Comparison of ENCODE assay signal across 10 cellular contexts in the genomic region with DNA sequence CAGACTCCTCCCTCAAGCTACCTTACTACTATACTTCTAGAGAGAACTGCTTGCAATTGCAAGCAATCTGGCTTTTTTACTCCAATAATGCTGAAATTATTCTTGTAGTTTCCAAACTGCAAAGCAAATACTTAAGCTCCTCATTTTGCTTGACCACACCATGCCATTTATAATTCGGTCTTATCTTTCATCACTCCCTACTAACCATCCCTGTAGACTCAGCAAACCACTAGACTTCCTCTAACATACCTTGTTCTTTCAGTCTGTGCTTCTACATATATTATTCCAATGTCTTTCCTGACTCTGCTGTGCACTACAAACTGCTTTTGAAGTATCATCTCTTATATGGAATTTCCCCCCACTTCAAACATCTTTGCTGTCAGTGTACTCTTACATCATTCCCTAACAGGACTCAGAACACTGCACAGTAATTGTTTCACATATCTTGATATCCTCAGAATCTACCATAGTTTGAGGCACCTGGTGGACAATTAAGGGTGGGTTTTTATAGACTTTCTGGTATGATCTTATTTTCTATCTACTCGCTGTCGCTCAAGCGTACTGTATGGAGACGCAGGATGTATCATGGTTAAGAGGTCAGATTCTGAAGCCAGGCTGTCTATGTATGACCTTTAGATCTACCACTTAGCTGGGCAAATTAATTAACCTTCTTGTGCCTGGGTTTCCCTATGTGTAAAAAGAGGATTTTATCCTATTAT. TPM values are rescaled to one million over a fixed set of nuclear protein-coding genes. Genes with fewer than 3 reads are reported as not detected.
DNase-seq lines count a peak whose midpoint lies in the region; ATAC-seq, FAIRE-seq and TF ChIP-seq lines count a peak whose summit lies in the region.
"Had no signal": no experiment of that assay in that cellular context is flagged by ENCODE, and none has a peak within 500 bp of the region (broad histone marks: within the 10 kb centered on the region; RNA-seq: fewer than 3 reads in every experiment).

No MANE protein-coding gene starts in this region.

- 58 to 71% methylated on average over 5 of the region's 5 CpGs for WGBS in gastroesophageal sphincter (ENCODE audit: low coverage in 1 of 2), 2 donors

- no peak for TF ChIP-seq POLR2A in gastroesophageal sphincter (IDR thresholded peaks at IDR 0.05)
- TF ChIP-seq POLR2A in GM12891 (IDR thresholded peaks at IDR 0.05; ENCODE audit: low read depth, low read length), result no peak

- peak overlapping the region; percentile 86 to 100 (median 98) for H3K27ac ChIP-seq in gastroesophageal sphincter
- H3K27ac ChIP-seq in stomach smooth muscle (ENCODE audit: low read length), result no peak overlapping the region

- TF ChIP-seq EP300 in gastroesophageal sphincter (IDR thresholded peaks at IDR 0.05), result no peak

- FAIRE-seq in GM12891 (lab: Jason Lieb, UNC), result no peak

- DNase-seq in SKM-1 treated with dmso at 0.1 percent for 144 hours (lab: John Stamatoyannopoulos, UW; ENCODE audit: unreplicated experiment) (peak; percentile 38), SKM-1 (lab: John Stamatoyannopoulos, UW; ENCODE audit: unreplicated experiment) (no peak), COR-L47 (lab: John Stamatoyannopoulos, UW) (no peak), RKO (ENCODE audit: low spot score) (no peak), GM12891 (ENCODE audit: insufficient read length, low spot score) (no peak)
- no peak for DNase-seq in activated CD4-positive, alpha-beta memory T cell treated with anti-CD3 and anti-CD28 coated beads for 36 hours
- DNase-seq: NCI-H1092 had no signal

- ATAC-seq in gastroesophageal sphincter, result no peak

- peak overlapping the region; percentile 100 for H3K27ac Mint-ChIP-seq in activated CD4-positive, alpha-beta memory T cell treated with anti-CD3 and anti-CD28 coated beads for 36 hours
- H3K27ac Mint-ChIP-seq: B cell had no signal

- H3K36me3 ChIP-seq in gastroesophageal sphincter, result peaks cover 0 to 2% of the 10 kb centered on the region in 2 donors
- H3K36me3 ChIP-seq in stomach smooth muscle (ENCODE audit: control insufficient read depth in 2 of 2, insufficient read depth in 2 of 2, low read length in 2 of 2), result peaks cover 0 to under 1% of the 10 kb centered on the region in 2 donors

- H3K36me3 Mint-ChIP-seq in activated CD4-positive, alpha-beta memory T cell treated with anti-CD3 and anti-CD28 coated beads for 36 hours, result peaks cover 54% of the 10 kb centered on the region

- H3K9me3 ChIP-seq in gastroesophageal sphincter (no peaks in the 10 kb centered on the region), stomach smooth muscle (ENCODE audit: control insufficient read depth in 2 of 2, low read length in 2 of 2) (no peaks in the 10 kb centered on the region)

- H3K27me3 ChIP-seq in gastroesophageal sphincter (no peaks in the 10 kb centered on the region), stomach smooth muscle (ENCODE audit: control insufficient read depth in 1 of 2, insufficient read depth in 2 of 2, low read length in 2 of 2) (no peaks in the 10 kb centered on the region)

- intact Hi-C loops in activated CD4-positive, alpha-beta memory T cell treated with anti-CD3 and anti-CD28 coated beads for 36 hours (cut with micrococcal nuclease), result loop anchor here (2.0 to 10.0 kb wide), 4 partner anchors 25 to 1180 kb away; a partner anchor contains a TSS

- CTCF ChIA-PET in activated CD4-positive, alpha-beta memory T cell treated with anti-CD3 and anti-CD28 coated beads for 36 hours (lab: Charles Lee), result interaction anchor here (0.7 to 0.8 kb wide), 2 partner anchors 103 to 209 kb away, joined by 3 to 4 read pairs; no protein-coding TSS in a partner anchor

- no peak for TF ChIP-seq CTCF in gastroesophageal sphincter (IDR thresholded peaks at IDR 0.05)

- peak overlapping the region; percentile 53 to 83 for H3K4me3 ChIP-seq in gastroesophageal sphincter
- peak overlapping the region; percentile 89 to 95 for H3K4me3 ChIP-seq in stomach smooth muscle (ENCODE audit: low read length in 2 of 2)

- H3K4me1 ChIP-seq in gastroesophageal sphincter, result peaks cover 0 to 78% (median 7%) of the 10 kb centered on the region in 3 donors
- H3K4me1 ChIP-seq in stomach smooth muscle (ENCODE audit: control insufficient read depth, insufficient read depth, low read length), result no peaks in the 10 kb centered on the region

- H3K9me3 Mint-ChIP-seq in activated CD4-positive, alpha-beta memory T cell treated with anti-CD3 and anti-CD28 coated beads for 36 hours, result peaks cover 3% of the 10 kb centered on the region

- no peaks in the 10 kb centered on the region for H3K27me3 Mint-ChIP-seq in activated CD4-positive, alpha-beta memory T cell treated with anti-CD3 and anti-CD28 coated beads for 36 hours
- H3K27me3 Mint-ChIP-seq: B cell had no signal

- peak overlapping the region; percentile 99 for H3K4me3 Mint-ChIP-seq in activated CD4-positive, alpha-beta memory T cell treated with anti-CD3 and anti-CD28 coated beads for 36 hours
- H3K4me3 Mint-ChIP-seq: B cell had no signal

- POLR2A ChIA-PET in activated CD4-positive, alpha-beta memory T cell treated with anti-CD3 and anti-CD28 coated beads for 36 hours (lab: Charles Lee), result interaction anchor here (1.1 to 1.5 kb wide), 2 partner anchors 9 to 11 kb away, joined by 3 to 5 read pairs; no protein-coding TSS in a partner anchor

- peak overlapping the region in 1 of 2 donors; percentile 99 for H3K9ac ChIP-seq in stomach smooth muscle (ENCODE audit: low read length in 2 of 2)

- H3K4me1 Mint-ChIP-seq in activated CD4-positive, alpha-beta memory T cell treated with anti-CD3 and anti-CD28 coated beads for 36 hours (ENCODE audit: low read depth), result peaks cover 66% of the 10 kb centered on the region

TF ChIP-seq in GM12891, 5 proteins besides CTCF, POLR2A, EP300 and RAD21:
- TF ChIP-seq SPI1 (IDR thresholded peaks at IDR 0.05; ENCODE audit: low read depth, low read length) (no peak), TAF1 (IDR thresholded peaks at IDR 0.05; ENCODE audit: low read depth, low read length) (no peak), POU2F2 (IDR thresholded peaks at IDR 0.05; ENCODE audit: low read depth, low read length) (no peak), POLR2AphosphoS5 (IDR thresholded peaks at IDR 0.05; ENCODE audit: low read depth, low read length) (no peak)
TF ChIP-seq in GM12891: peak in this region for 0.

RNA-seq across cellular contexts. Expression of a gene that starts 2.8 kb away (rescaled TPM):
- total RNA-seq in activated CD4-positive, alpha-beta memory T cell treated with anti-CD3 and anti-CD28 coated beads for 36 hours, result 10 to 100 TPM; 61.0 to 64.1 TPM
- total RNA-seq in gastroesophageal sphincter, result 100 to 1,000 TPM; 351 to 761 (median 435) TPM
- 3.7 TPM for polyA plus RNA-seq in GM12891 (2012; ENCODE audit: low read depth, missing spikeins)

Comparison
In these comparisons a context has a peak if more than half of its experiments do, and no peak if none do; other contexts are left out.
1. RNA of a gene that starts 2.8 kb away (total RNA-seq): 351 to 761 TPM in gastroesophageal sphincter; 61.0 to 64.1 TPM in activated CD4-positive, alpha-beta memory T cell treated with anti-CD3 and anti-CD28 coated beads for 36 hours; every median in the first group is over 4 times any median in the second.